ENCODE assay signal across 8 cellular contexts in the genomic region with DNA sequence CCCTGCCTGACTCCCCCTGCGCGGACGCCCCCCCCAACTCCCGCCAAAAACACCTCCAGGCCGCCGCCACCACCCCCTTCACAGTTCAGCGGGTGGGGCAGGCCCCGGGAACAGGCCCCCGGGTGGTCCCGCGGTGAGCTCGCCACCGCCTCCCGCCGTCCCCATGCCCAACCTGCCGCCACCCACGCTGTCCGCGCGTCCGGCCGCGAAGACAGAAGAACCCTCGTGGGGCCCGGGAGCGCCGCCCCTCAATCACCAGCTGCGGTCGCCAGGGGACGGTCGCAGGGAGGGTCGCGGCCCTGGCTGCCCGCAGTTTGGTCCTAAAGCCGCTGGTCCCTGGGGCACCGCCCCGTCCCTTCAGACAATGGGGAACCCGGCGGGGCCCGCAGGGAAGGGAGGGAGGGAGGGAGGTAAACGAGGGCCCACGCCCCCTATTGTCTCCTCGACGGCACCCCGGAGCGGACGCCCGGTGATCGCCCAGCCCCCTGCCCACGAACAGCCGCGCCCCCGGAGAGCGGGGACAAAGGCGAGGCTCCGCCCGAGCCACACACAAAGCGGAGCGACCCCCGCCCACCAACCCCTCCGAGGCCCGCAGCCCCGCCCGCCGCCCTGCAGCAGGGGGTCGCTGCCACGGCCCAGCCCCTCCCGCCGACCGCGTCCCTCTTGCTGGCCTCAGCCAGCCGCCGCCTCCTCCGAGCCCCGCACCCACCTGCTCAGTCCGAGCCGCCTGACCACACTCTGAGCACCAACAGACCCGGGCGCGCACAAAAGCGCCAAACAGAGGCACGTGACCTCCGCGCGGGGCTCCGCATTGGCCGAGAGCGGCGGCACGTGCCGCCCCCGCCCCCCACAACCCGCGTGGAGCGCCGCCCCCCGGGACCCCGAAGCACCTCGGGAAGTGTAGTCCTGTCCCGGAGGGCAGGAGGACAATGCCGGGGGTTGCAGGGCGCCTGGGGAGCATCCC.
DNase-seq lines count a peak whose midpoint lies in the region; ATAC-seq lines count a peak whose summit lies in the region.

A gene (minus strand): TSS at position 740 of the 964 bp plus-strand sequence. CDS start 1,743 bp downstream, outside the sequence.

- H3K27ac ChIP-seq in caudate nucleus (ENCODE audit: low read depth, low read length) = peak within 1 kb of the TSS; percentile 78

- in situ Hi-C loops in ACHN (cut with HindIII; ENCODE audit: low pct_ligation_motif_present, low pct_unique_long_range_greater_than_20kb, low sequenced_read_pairs) = no loop called here

- DNase-seq in ACHN = peak; percentile 85
- DNase-seq in NCI-H2196 treated with DMSO at 0.1 percent for 48 hours (lab: John Stamatoyannopoulos, UW; ENCODE audit: unreplicated experiment) = peak; percentile 94
- DNase-seq in activated CD4-positive, CD25-positive, alpha-beta regulatory T cell (lab: John Stamatoyannopoulos, UW) = peak; percentile 74 to 89 (median 82)
- peak in 60 of 61 donors; percentile 37 to 95 (median 88) for DNase-seq in caudate nucleus (lab: John Stamatoyannopoulos, UW)
- DNase-seq in iris pigment epithelial cell (ENCODE audit: low read depth) = peak; percentile 86
- DNase-seq in stimulated activated CD4-positive, alpha-beta T cell treated with anti-CD3 and anti-CD28 coated beads, Interleukin-12 subunit alpha, Interleukin-12 subunit beta, amount 100 ng/mL, for 4 hours = peak; percentile 88

- peak; percentile 59 for ATAC-seq in GM18867 (IDR thresholded peaks at IDR 0.05; ENCODE audit: unreplicated experiment)
- ATAC-seq in HG03103 (IDR thresholded peaks at IDR 0.05; ENCODE audit: low read depth, unreplicated experiment) = peak; percentile 59

Comparison
In these comparisons a context has a peak if more than half of its experiments do, and no peak if none do; other contexts are left out.
1. Peak in every context shown above with its lines: DNase-seq, ATAC-seq and H3K27ac ChIP-seq.